ENCODE assay signal across 8 cellular contexts in genomic region chr19:46860846-46861690, GRCh38. TPM values are rescaled to one million over a fixed set of nuclear protein-coding genes. Genes with fewer than 3 reads are reported as not detected.
DNase-seq lines count a peak whose midpoint lies in the region; ATAC-seq and TF ChIP-seq lines count a peak whose summit lies in the region.

ARHGAP35 (plus strand) TSS chr19:46860997; CDS start chr19:46918676, 57,679 bp downstream.

- H4K91ac ChIP-seq in mesenchymal stem cell (ENCODE audit: low read length), result peak within 1 kb of the TSS; percentile 99

- H4K8ac ChIP-seq in mesenchymal stem cell (ENCODE audit: low read length), result peak within 1 kb of the TSS; percentile 98

- H3K18ac ChIP-seq in mesenchymal stem cell (ENCODE audit: low read depth in 1 of 2, low read length in 2 of 2), result peak within 1 kb of the TSS; percentile 100

- H2BK12ac ChIP-seq in mesenchymal stem cell (ENCODE audit: low read length in 2 of 2), result peak within 1 kb of the TSS in 1 of 2 experiments; percentile 80

- H2AFZ ChIP-seq in mesenchymal stem cell (ENCODE audit: low read depth, low read length), result peak within 1 kb of the TSS; percentile 83

- peaks cover 3% of the 10 kb centered on the region for H3K36me3 Mint-ChIP-seq in activated B cell treated with CpG ODN at 0.5 μM for 24 hours (ENCODE audit: low read depth)

- H3K4ac ChIP-seq in mesenchymal stem cell (ENCODE audit: low read depth in 1 of 2, low read length in 2 of 2), result peak within 1 kb of the TSS; percentile 95

- peak within 1 kb of the TSS; percentile 24 for H2AK5ac ChIP-seq in mesenchymal stem cell (ENCODE audit: low read length, severe bottlenecking)

- WGBS in mesenchymal stem cell, result under 1% methylated on average over 22 of the region's 91 CpGs
- 2% methylated on average over 23 of the region's 91 CpGs for WGBS in suprapubic skin

- ATAC-seq in HG03432 (IDR thresholded peaks at IDR 0.05; ENCODE audit: unreplicated experiment) (peak; percentile 10), activated B cell treated with CpG ODN at 0.5 μM for 24 hours (ENCODE audit: low read depth) (no peak), HG02852 (IDR thresholded peaks at IDR 0.05; ENCODE audit: unreplicated experiment) (no peak)

- H3K9ac ChIP-seq in mesenchymal stem cell (ENCODE audit: low read length), result peak within 1 kb of the TSS; percentile 95

- H3K36me3 ChIP-seq in effector memory CD4-positive, alpha-beta T cell (ENCODE audit: control insufficient read depth, insufficient read depth, low read length), result no peaks in the 10 kb centered on the region
- H3K36me3 ChIP-seq in mesenchymal stem cell (ENCODE audit: control insufficient read depth in 1 of 2, insufficient read depth in 2 of 2, low read depth in 1 of 2, low read length in 2 of 2), result no peaks in the 10 kb centered on the region
- no peaks in the 10 kb centered on the region for H3K36me3 ChIP-seq in suprapubic skin

- peak within 1 kb of the TSS; percentile 92 for H3K4me3 Mint-ChIP-seq in activated B cell treated with CpG ODN at 0.5 μM for 24 hours

- H2BK15ac ChIP-seq in mesenchymal stem cell (ENCODE audit: low read depth, poor library complexity, severe bottlenecking), result peak within 1 kb of the TSS; percentile 99

- CTCF ChIA-PET in activated B cell treated with CpG ODN at 0.5 μM for 24 hours (lab: Charles Lee), result no interaction called here

- H3K23ac ChIP-seq in mesenchymal stem cell (ENCODE audit: low read length in 2 of 2), result peak within 1 kb of the TSS; percentile 96 to 98

- H3K4me1 Mint-ChIP-seq in activated B cell treated with CpG ODN at 0.5 μM for 24 hours, result peaks cover 25% of the 10 kb centered on the region

- peak within 1 kb of the TSS; percentile 73 for H3K4me2 ChIP-seq in mesenchymal stem cell (ENCODE audit: low read length, poor library complexity, severe bottlenecking)

- peak; percentile 66 for DNase-seq in NCI-H2107 (lab: John Stamatoyannopoulos, UW)
- no peak for DNase-seq in NCI-H2107 treated with DMSO at 0.1 percent for 48 hours (lab: John Stamatoyannopoulos, UW; ENCODE audit: unreplicated experiment)
- peak; percentile 63 for DNase-seq in activated B cell treated with CpG ODN at 0.5 μM for 24 hours
- DNase-seq in effector memory CD4-positive, alpha-beta T cell, result peak in 1 of 3 donors; percentile 76
- no peak for DNase-seq in mesenchymal stem cell
- DNase-seq in suprapubic skin (ENCODE audit: low spot score in 2 of 2), result peak; percentile 79

- H3K14ac ChIP-seq in mesenchymal stem cell (ENCODE audit: low read length in 2 of 2), result peak within 1 kb of the TSS; percentile 94 to 99

- H3K27ac Mint-ChIP-seq in activated B cell treated with CpG ODN at 0.5 μM for 24 hours, result peak within 1 kb of the TSS; percentile 92

- H3K9me3 ChIP-seq in effector memory CD4-positive, alpha-beta T cell (ENCODE audit: control insufficient read depth, low read length), result no peaks in the 10 kb centered on the region
- no peaks in the 10 kb centered on the region for H3K9me3 ChIP-seq in mesenchymal stem cell (ENCODE audit: control insufficient read depth, low read length)
- no peaks in the 10 kb centered on the region for H3K9me3 ChIP-seq in suprapubic skin

- no peaks in the 10 kb centered on the region for H3K9me3 Mint-ChIP-seq in activated B cell treated with CpG ODN at 0.5 μM for 24 hours

- no peak for TF ChIP-seq CTCF in activated B cell treated with CpG ODN at 0.5 μM for 24 hours (IDR thresholded peaks at IDR 0.05)
- no peak for TF ChIP-seq CTCF in suprapubic skin (IDR thresholded peaks at IDR 0.05)

- peak within 1 kb of the TSS; percentile 97 for H2BK120ac ChIP-seq in mesenchymal stem cell (ENCODE audit: low read depth, low read length)

- peaks cover 37% of the 10 kb centered on the region for H3K4me1 ChIP-seq in effector memory CD4-positive, alpha-beta T cell (ENCODE audit: control insufficient read depth, insufficient read depth, low read length, poor library complexity, severe bottlenecking)
- H3K4me1 ChIP-seq in mesenchymal stem cell (ENCODE audit: control insufficient read depth, insufficient read depth, low read depth, low read length) (peaks cover 25% of the 10 kb centered on the region), suprapubic skin (peaks cover 61% of the 10 kb centered on the region)

- no peaks in the 10 kb centered on the region for H3K27me3 ChIP-seq in effector memory CD4-positive, alpha-beta T cell (replicated peaks; ENCODE audit: control insufficient read depth, insufficient read depth, low read length, poor library complexity, severe bottlenecking)
- H3K27me3 ChIP-seq in mesenchymal stem cell (ENCODE audit: control insufficient read depth in 1 of 2, insufficient read depth in 1 of 2, low read length in 2 of 2) (no peaks in the 10 kb centered on the region), suprapubic skin (no peaks in the 10 kb centered on the region)

- peak within 1 kb of the TSS; percentile 83 for H3K27ac ChIP-seq in effector memory CD4-positive, alpha-beta T cell (ENCODE audit: insufficient read depth, low read length, poor library complexity, severe bottlenecking)
- peak within 1 kb of the TSS; percentile 91 for H3K27ac ChIP-seq in mesenchymal stem cell (ENCODE audit: low read length, poor library complexity, severe bottlenecking)
- peak within 1 kb of the TSS; percentile 98 for H3K27ac ChIP-seq in suprapubic skin

- H3K27me3 Mint-ChIP-seq in activated B cell treated with CpG ODN at 0.5 μM for 24 hours, result no peaks in the 10 kb centered on the region

- intact Hi-C loops in activated B cell treated with CpG ODN at 0.5 μM for 24 hours (cut with micrococcal nuclease), result loop anchor here (1.0 to 2.0 kb wide), 5 partner anchors 10 to 396 kb away; partner anchors contain the start of genes CALM3, CCDC9 and ZC3H4

- POLR2A ChIA-PET in activated B cell treated with CpG ODN at 0.5 μM for 24 hours (lab: Charles Lee), result interaction anchor here (0.6 to 1.3 kb wide), 7 partner anchors 9 to 1309 kb away, joined by 3 to 5 read pairs (median 3); partner anchors contain the start of genes AP2S1 and SLC1A5

- no peak for TF ChIP-seq EP300 in suprapubic skin (IDR thresholded peaks at IDR 0.05)

- peak within 1 kb of the TSS; percentile 95 for H2BK5ac ChIP-seq in mesenchymal stem cell (ENCODE audit: low read depth, low read length, poor library complexity, severe bottlenecking)

- H3K79me1 ChIP-seq in mesenchymal stem cell (replicated peaks; ENCODE audit: low read length, poor library complexity, severe bottlenecking), result peaks cover 4% of the 10 kb centered on the region

- no peak for TF ChIP-seq POLR2A in suprapubic skin (IDR thresholded peaks at IDR 0.05)

- peak within 1 kb of the TSS; percentile 95 for H3K4me3 ChIP-seq in effector memory CD4-positive, alpha-beta T cell (ENCODE audit: insufficient read depth, low read depth, low read length, poor library complexity, severe bottlenecking)
- H3K4me3 ChIP-seq in mesenchymal stem cell (ENCODE audit: insufficient read depth in 1 of 2, low read depth in 1 of 2, low read length in 2 of 2), result peak within 1 kb of the TSS; percentile 90 to 94
- peak within 1 kb of the TSS; percentile 91 for H3K4me3 ChIP-seq in suprapubic skin

RNA-seq across cellular contexts. Expression of gene ARHGAP35, which starts in this region (rescaled TPM):
- total RNA-seq in activated B cell treated with CpG ODN at 0.5 μM for 24 hours (20.3 and 25.6 TPM in 2 replicates), suprapubic skin (10 to 100 TPM; 33.9 to 54.2 (median 46.5) TPM)
- 40.0 TPM for polyA plus RNA-seq in mesenchymal stem cell (2013, experiment 1 of 2)
- polyA plus RNA-seq in mesenchymal stem cell (2013, experiment 2 of 2), result 36.9 TPM

Comparison
In these comparisons a context has a peak if more than half of its experiments do, and no peak if none do; other contexts are left out.
1. DNase-seq: peak in NCI-H2107 (single experiment), activated B cell treated with CpG ODN at 0.5 μM for 24 hours (single experiment) and suprapubic skin (2 of 2); none in NCI-H2107 treated with DMSO at 0.1 percent for 48 hours (single experiment) and mesenchymal stem cell (single experiment).
2. Peak in every context shown above with its lines, with median percentiles within 50 percentile points of each other: H3K27ac ChIP-seq and H3K4me3 ChIP-seq.